23 cellular contexts compared by ENCODE assay signal in genomic region chr1:99602404-99602969, GRCh38. TPM values are rescaled to one million over a fixed set of nuclear protein-coding genes. Genes with fewer than 3 reads are reported as not detected.
"Had no signal": no experiment of that assay in that cellular context is flagged by ENCODE, and none has a peak within 500 bp of the region (broad histone marks: within the 10 kb centered on the region; RNA-seq: fewer than 3 reads in every experiment).

No MANE protein-coding gene starts in this region.

- H3K4me1 ChIP-seq: neural progenitor cell, pancreas, transverse colon had no signal

- H3K4me3 ChIP-seq: lung, neural progenitor cell, pancreas, right lobe of liver, thoracic aorta, transverse colon had no signal

- H3K4me3 Mint-ChIP-seq: effector memory CD8-positive, alpha-beta T cell; natural killer cell treated with Interleukin-12 subunit alpha and Interleukin-12 subunit beta and Interleukin-15 and Interleukin-18, amount 100 ng/mL, for 72 hours; neural progenitor cell; stimulated activated naive B cell treated with anti-CD40 and anti-IgM and Interleukin-4, amounts not matched to agents 10 μg/mL and 1 μg/mL and 100 μg/mL, for 72 hours; stimulated activated naive CD8-positive, alpha-beta T cell treated with anti-CD3 and anti-CD28 coated beads, Interleukin-15, amount 100 ng/mL, for 72 hours had no signal

- DNase-seq: effector memory CD8-positive, alpha-beta T cell; erythroblast; foreskin keratinocyte; head of caudate nucleus; hypothalamus; kidney glomerular epithelial cell; mesenchymal stem cell; midbrain; nucleus accumbens; pancreas; right lobe of liver; stimulated activated CD4-positive, alpha-beta T cell treated with anti-CD3 and anti-CD28 coated beads, Interleukin-2, amount 100 ng/mL, for 24 hours; stimulated activated CD4-positive, alpha-beta T cell treated with anti-CD3 and anti-CD28 coated beads, Interleukin-4, amount 100 ng/mL, for 4 hours; stimulated activated naive B cell treated with anti-CD40 and anti-IgM and Interleukin-4, amounts not matched to agents 10 μg/mL and 1 μg/mL and 100 μg/mL, for 72 hours; stimulated activated naive CD8-positive, alpha-beta T cell treated with anti-CD3 and anti-CD28 coated beads, Interleukin-15, amount 100 ng/mL, for 72 hours; substantia nigra; transverse colon had no signal

- ATAC-seq: effector memory CD8-positive, alpha-beta T cell; foreskin keratinocyte; left lobe of liver; natural killer cell treated with Interleukin-12 subunit alpha and Interleukin-12 subunit beta and Interleukin-15 and Interleukin-18, amount 100 ng/mL, for 72 hours; pancreas; stimulated activated naive B cell treated with anti-CD40 and anti-IgM and Interleukin-4, amounts not matched to agents 10 μg/mL and 1 μg/mL and 100 μg/mL, for 72 hours; stimulated activated naive CD8-positive, alpha-beta T cell treated with anti-CD3 and anti-CD28 coated beads, Interleukin-15, amount 100 ng/mL, for 72 hours had no signal

- H3K9me3 Mint-ChIP-seq: effector memory CD8-positive, alpha-beta T cell; neural progenitor cell had no signal

- H3K36me3 ChIP-seq: neural progenitor cell, pancreas, right lobe of liver, thoracic aorta, transverse colon had no signal

- H3K27ac ChIP-seq: foreskin keratinocyte, neural progenitor cell, pancreas, thoracic aorta, transverse colon had no signal

- H3K9me3 ChIP-seq: pancreas, right lobe of liver, thoracic aorta, transverse colon had no signal

- H3K27me3 ChIP-seq: foreskin keratinocyte, neural progenitor cell, pancreas, right lobe of liver, transverse colon had no signal

- H3K27ac Mint-ChIP-seq: effector memory CD8-positive, alpha-beta T cell; natural killer cell treated with Interleukin-12 subunit alpha and Interleukin-12 subunit beta and Interleukin-15 and Interleukin-18, amount 100 ng/mL, for 72 hours; neural progenitor cell; progenitor cell of endocrine pancreas; stimulated activated naive B cell treated with anti-CD40 and anti-IgM and Interleukin-4, amounts not matched to agents 10 μg/mL and 1 μg/mL and 100 μg/mL, for 72 hours; stimulated activated naive CD8-positive, alpha-beta T cell treated with anti-CD3 and anti-CD28 coated beads, Interleukin-15, amount 100 ng/mL, for 72 hours had no signal

- H3K27me3 Mint-ChIP-seq: natural killer cell treated with Interleukin-12 subunit alpha and Interleukin-12 subunit beta and Interleukin-15 and Interleukin-18, amount 100 ng/mL, for 72 hours; progenitor cell of endocrine pancreas; stimulated activated naive CD8-positive, alpha-beta T cell treated with anti-CD3 and anti-CD28 coated beads, Interleukin-15, amount 100 ng/mL, for 72 hours had no signal

- H3K4me1 Mint-ChIP-seq: stimulated activated naive B cell treated with anti-CD40 and anti-IgM and Interleukin-4, amounts not matched to agents 10 μg/mL and 1 μg/mL and 100 μg/mL, for 72 hours had no signal

- H3K36me3 Mint-ChIP-seq: natural killer cell treated with Interleukin-12 subunit alpha and Interleukin-12 subunit beta and Interleukin-15 and Interleukin-18, amount 100 ng/mL, for 72 hours; neural progenitor cell; stimulated activated naive B cell treated with anti-CD40 and anti-IgM and Interleukin-4, amounts not matched to agents 10 μg/mL and 1 μg/mL and 100 μg/mL, for 72 hours had no signal

RNA-seq across cellular contexts. Expression of gene PALMD, which starts 43.4 kb away (rescaled TPM):
- total RNA-seq: natural killer cell treated with Interleukin-12 subunit alpha and Interleukin-12 subunit beta and Interleukin-15 and Interleukin-18, amount 100 ng/mL, for 72 hours had no signal
